Comparison of ENCODE assay signal across 14 cellular contexts in the genomic region with DNA sequence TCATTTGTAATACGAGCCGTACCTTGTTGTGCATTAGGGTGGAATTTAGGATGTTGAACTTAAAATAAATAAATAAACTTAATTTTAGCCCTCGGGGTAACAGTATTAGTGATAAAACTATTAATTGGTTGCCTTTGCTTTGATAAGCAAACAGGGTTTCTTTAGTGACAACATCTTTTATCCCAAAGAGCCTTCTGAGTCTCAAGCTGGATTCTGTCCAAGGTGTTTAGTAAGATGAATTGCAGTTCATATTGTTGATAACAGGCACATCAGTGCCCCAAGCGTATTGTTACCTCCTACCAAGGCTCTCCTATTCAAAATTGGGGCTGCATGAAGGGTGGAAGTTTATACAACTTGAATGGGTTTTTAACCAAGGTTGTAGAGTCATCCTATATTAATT.
"Had no signal": no experiment of that assay in that cellular context is flagged by ENCODE, and none has a peak within 500 bp of the region (broad histone marks: within the 10 kb centered on the region; RNA-seq: fewer than 3 reads in every experiment).

No MANE protein-coding gene starts in this region.

- H3K27ac Mint-ChIP-seq: activated CD4-positive, alpha-beta memory T cell treated with anti-CD3 and anti-CD28 coated beads for 36 hours; activated naive CD4-positive, alpha-beta T cell treated with anti-CD3 and anti-CD28 coated beads, Interleukin-2, amount 50 U/mL, for 72 hours; neural progenitor cell; stimulated activated memory B cell treated with anti-CD40 and anti-IgM and Interleukin-4, amounts not matched to agents 10 μg/mL and 1 μg/mL and 100 μg/mL, for 72 hours had no signal

- H3K4me1 ChIP-seq: body of pancreas, parathyroid adenoma, uterus had no signal

- H3K36me3 Mint-ChIP-seq: activated CD4-positive, alpha-beta memory T cell treated with anti-CD3 and anti-CD28 coated beads for 36 hours; activated naive CD4-positive, alpha-beta T cell treated with anti-CD3 and anti-CD28 coated beads, Interleukin-2, amount 50 U/mL, for 72 hours; neural progenitor cell; stimulated activated memory B cell treated with anti-CD40 and anti-IgM and Interleukin-4, amounts not matched to agents 10 μg/mL and 1 μg/mL and 100 μg/mL, for 72 hours had no signal

- H3K27ac ChIP-seq: body of pancreas, neural progenitor cell, parathyroid adenoma had no signal

- ATAC-seq: activated naive CD4-positive, alpha-beta T cell treated with anti-CD3 and anti-CD28 coated beads, Interleukin-2, amount 50 U/mL, for 72 hours; body of pancreas; SK-N-SH treated with all-trans-retinoic acid at 6 μM for 48 hours; stimulated activated memory B cell treated with anti-CD40 and anti-IgM and Interleukin-4, amounts not matched to agents 10 μg/mL and 1 μg/mL and 100 μg/mL, for 72 hours had no signal

- H3K4me3 ChIP-seq: body of pancreas, neural progenitor cell, tibial artery, uterus had no signal

- H3K9me3 ChIP-seq: body of pancreas, tibial artery, uterus had no signal

- H3K4me3 Mint-ChIP-seq: activated CD4-positive, alpha-beta memory T cell treated with anti-CD3 and anti-CD28 coated beads for 36 hours; neural progenitor cell; stimulated activated memory B cell treated with anti-CD40 and anti-IgM and Interleukin-4, amounts not matched to agents 10 μg/mL and 1 μg/mL and 100 μg/mL, for 72 hours had no signal

- H3K9me3 Mint-ChIP-seq: activated CD4-positive, alpha-beta memory T cell treated with anti-CD3 and anti-CD28 coated beads for 36 hours; activated naive CD4-positive, alpha-beta T cell treated with anti-CD3 and anti-CD28 coated beads, Interleukin-2, amount 50 U/mL, for 72 hours; neural progenitor cell had no signal

- H3K27me3 ChIP-seq: neural progenitor cell, tibial artery, uterus had no signal

- DNase-seq: activated CD4-positive, alpha-beta memory T cell treated with anti-CD3 and anti-CD28 coated beads for 36 hours; activated gamma-delta T cell; activated T-cell treated with anti-CD3 and anti-CD28 coated beads, Interleukin-2, amount 50 U/mL, for 48 hours; body of pancreas; effector memory CD4-positive, alpha-beta T cell; hippocampal formation; stimulated activated CD4-positive, alpha-beta T cell treated with anti-CD3 and anti-CD28 coated beads, Interleukin-2, amount 100 ng/mL, for 48 hours; tibial artery; uterus had no signal

- H3K36me3 ChIP-seq: neural progenitor cell, tibial artery, uterus had no signal
